8 cellular contexts compared by ENCODE assay signal in the genomic region with DNA sequence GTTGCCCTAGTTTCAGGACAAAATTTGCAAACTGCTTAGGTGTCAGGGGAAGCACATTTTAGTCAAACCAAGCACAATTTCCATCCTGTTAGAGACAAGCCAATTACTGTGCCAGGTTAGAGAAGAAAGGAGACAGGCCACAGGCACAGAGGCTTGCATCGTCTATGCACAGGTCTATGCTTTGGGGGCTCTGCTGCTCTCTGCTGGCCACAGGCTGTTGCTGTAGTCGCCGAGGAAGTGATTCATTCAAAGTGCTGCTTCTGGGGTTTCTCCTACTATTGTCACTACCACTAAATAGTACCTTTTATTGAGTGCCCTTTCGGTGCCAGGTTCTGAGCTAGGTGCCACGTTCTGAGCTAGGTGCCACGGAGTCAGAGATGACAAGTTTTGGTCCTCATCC. TPM values are rescaled to one million over a fixed set of nuclear protein-coding genes. Genes with fewer than 3 reads are reported as not detected.
DNase-seq lines count a peak whose midpoint lies in the region; ATAC-seq and TF ChIP-seq lines count a peak whose summit lies in the region.

No MANE protein-coding gene starts in this region.

- in situ Hi-C loops in Caki2 (cut with HindIII; ENCODE audit: low pct_unique_long_range_greater_than_20kb, low sequenced_read_pairs) = no loop called here

- TF ChIP-seq CTCF in OCI-LY3 (IDR thresholded peaks at IDR 0.05; ENCODE audit: low read depth, low read length) (peak; percentile 76), fibroblast of lung (conservative IDR thresholded peaks at IDR 0.05 in 1 of 2, IDR thresholded peaks at IDR 0.05 in 1 of 2; ENCODE audit: low read depth in 1 of 2, low read length in 2 of 2) (peak; percentile 74 to 78), thoracic aorta (IDR thresholded peaks at IDR 0.05) (peak; percentile 44)

- H3K9me3 Mint-ChIP-seq in activated T-cell treated with anti-CD3 and anti-CD28 coated beads, Interleukin-2, amount 50 U/mL, for 4 hours = no peaks in the 10 kb centered on the region

- no peak overlapping the region for H3K4me3 Mint-ChIP-seq in activated T-cell treated with anti-CD3 and anti-CD28 coated beads, Interleukin-2, amount 50 U/mL, for 4 hours

- H3K36me3 Mint-ChIP-seq in activated T-cell treated with anti-CD3 and anti-CD28 coated beads, Interleukin-2, amount 50 U/mL, for 4 hours (ENCODE audit: insufficient read depth) = no peaks in the 10 kb centered on the region

- no peaks in the 10 kb centered on the region for H3K9me3 ChIP-seq in OCI-LY3 (ENCODE audit: insufficient read depth, low read length)
- no peaks in the 10 kb centered on the region for H3K9me3 ChIP-seq in fibroblast of lung (ENCODE audit: control insufficient read depth, insufficient read depth, low read depth, low read length)
- H3K9me3 ChIP-seq in thoracic aorta = no peaks in the 10 kb centered on the region

- H3K4me1 Mint-ChIP-seq in activated T-cell treated with anti-CD3 and anti-CD28 coated beads, Interleukin-2, amount 50 U/mL, for 4 hours (ENCODE audit: low read depth) = peaks cover 20% of the 10 kb centered on the region

- no peaks in the 10 kb centered on the region for H3K27me3 Mint-ChIP-seq in activated T-cell treated with anti-CD3 and anti-CD28 coated beads, Interleukin-2, amount 50 U/mL, for 4 hours (ENCODE audit: low read depth)

- no peaks in the 10 kb centered on the region for H4K20me1 ChIP-seq in OCI-LY3 (ENCODE audit: insufficient read depth, low read length)
- no peaks in the 10 kb centered on the region for H4K20me1 ChIP-seq in fibroblast of lung (ENCODE audit: control insufficient read depth, extremely low read depth, insufficient read depth, low read length)

- H3K4me3 ChIP-seq in OCI-LY3 (ENCODE audit: low read length) (peak overlapping the region; percentile 38), fibroblast of lung (replicated peaks in 1 of 4; ENCODE audit: control extremely low read depth in 1 of 4, insufficient read depth in 1 of 4, low read depth in 3 of 4, low read length in 4 of 4) (no peak overlapping the region), thoracic aorta (no peak overlapping the region)

- H3K4me2 ChIP-seq in OCI-LY3 (ENCODE audit: low read length) = peak overlapping the region; percentile 54
- H3K4me2 ChIP-seq in fibroblast of lung (ENCODE audit: extremely low read depth, insufficient read depth, low read length) = no peak overlapping the region

- DNase-seq in Caki2 (ENCODE audit: low read depth) = peak; percentile 29
- DNase-seq in activated T-cell treated with anti-CD3 and anti-CD28 coated beads, Interleukin-2, amount 50 U/mL, for 4 hours = peak; percentile 58
- peak; percentile 23 to 55 for DNase-seq in fibroblast of lung (ENCODE audit: low read depth in 2 of 2)
- peak; percentile 11 for DNase-seq in non-pigmented ciliary epithelial cell (ENCODE audit: low read depth)
- DNase-seq in thoracic aorta (ENCODE audit: low spot score) = no peak

- H3K36me3 ChIP-seq in OCI-LY3 (replicated peaks; ENCODE audit: low read depth, low read length) (no peaks in the 10 kb centered on the region), fibroblast of lung (ENCODE audit: control insufficient read depth, insufficient read depth, low read length) (no peaks in the 10 kb centered on the region), thoracic aorta (no peaks in the 10 kb centered on the region)

- H3K27ac ChIP-seq in OCI-LY3 (ENCODE audit: low read length) (no peak overlapping the region), fibroblast of lung (ENCODE audit: insufficient read depth, low read length) (no peak overlapping the region), thoracic aorta (no peak overlapping the region)

- peak overlapping the region; percentile 79 for H2AFZ ChIP-seq in OCI-LY3 (ENCODE audit: low read depth, low read length)
- no peak overlapping the region for H2AFZ ChIP-seq in fibroblast of lung (ENCODE audit: low read length)

- ATAC-seq in GM19452 (IDR thresholded peaks at IDR 0.05; ENCODE audit: unreplicated experiment) = peak; percentile 98
- peak; percentile 90 for ATAC-seq in HG03565 (IDR thresholded peaks at IDR 0.05; ENCODE audit: unreplicated experiment)
- ATAC-seq in activated T-cell treated with anti-CD3 and anti-CD28 coated beads, Interleukin-2, amount 50 U/mL, for 4 hours = peak; percentile 98
- no peak for ATAC-seq in thoracic aorta (ENCODE audit: insufficient number of reproducible peaks, low FRiP score, low read depth)

- H3K9ac ChIP-seq in OCI-LY3 (ENCODE audit: low read length) = 0 out of 2 replicates have a peak overlapping the region, but pooled peaks have one; percentile 11
- no peak overlapping the region for H3K9ac ChIP-seq in fibroblast of lung (ENCODE audit: insufficient read depth, low read length)

- no peaks in the 10 kb centered on the region for H3K27me3 ChIP-seq in OCI-LY3 (ENCODE audit: low read depth, low read length)
- no peaks in the 10 kb centered on the region for H3K27me3 ChIP-seq in fibroblast of lung (ENCODE audit: control insufficient read depth, insufficient read depth, low read length)
- H3K27me3 ChIP-seq in thoracic aorta (replicated peaks; ENCODE audit: insufficient read depth) = no peaks in the 10 kb centered on the region

- H3K79me2 ChIP-seq in OCI-LY3 (ENCODE audit: low read length) (no peaks in the 10 kb centered on the region), fibroblast of lung (ENCODE audit: control insufficient read depth, insufficient read depth, low read length) (no peaks in the 10 kb centered on the region)

- H3K4me1 ChIP-seq in OCI-LY3 (ENCODE audit: low read length) (peaks cover 10% of the 10 kb centered on the region; the same call in 1 of the 2 replicates), fibroblast of lung (ENCODE audit: control insufficient read depth, extremely low read depth, insufficient read depth, low read length) (no peaks in the 10 kb centered on the region), thoracic aorta (ENCODE audit: control insufficient read depth in 1 of 2, low read depth in 2 of 2) (no peaks in the 10 kb centered on the region)

RNA-seq across cellular contexts. Expression of a gene that starts 45.5 kb away (rescaled TPM):
- not detected in 2 replicates for total RNA-seq in Caki2 (2014; rRNA removed; shearing (Covaris generic); ENCODE audit: low replicate concordance)
- not detected for total RNA-seq in activated T-cell treated with anti-CD3 and anti-CD28 coated beads, Interleukin-2, amount 50 U/mL, for 4 hours
- total RNA-seq in fibroblast of lung (not detected in 2 replicates), thoracic aorta (not detected)
- not detected in 2 replicates for polyA plus RNA-seq in fibroblast of lung
- polyA plus RNA-seq in fibroblast of lung (2012) = not detected in 2 replicates
- polyA minus RNA-seq in fibroblast of lung (ENCODE audit: low replicate concordance) = not detected in 2 replicates
